ENCODE assay signal across 16 cellular contexts in the genomic region with DNA sequence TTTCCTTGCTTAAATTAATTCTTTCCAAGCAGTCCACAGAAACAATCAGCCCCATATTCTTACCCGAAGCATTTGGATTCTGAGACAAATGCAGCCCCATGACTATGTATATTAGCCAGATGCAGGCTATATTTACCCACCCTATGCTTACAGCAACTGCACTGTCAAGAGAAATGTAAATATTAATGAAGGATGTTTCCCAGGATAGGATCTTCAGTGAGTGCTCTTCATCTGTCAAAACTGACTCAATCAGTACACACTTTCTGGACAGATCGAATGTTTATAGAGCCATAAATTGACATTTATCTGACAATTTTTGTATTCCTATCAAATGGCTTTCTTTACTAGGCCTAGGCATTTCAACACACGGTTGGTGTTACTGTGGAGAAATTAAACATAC.
DNase-seq lines count a peak whose midpoint lies in the region; ATAC-seq and TF ChIP-seq lines count a peak whose summit lies in the region.
"Had no signal": no experiment of that assay in that cellular context is flagged by ENCODE, and none has a peak within 500 bp of the region (broad histone marks: within the 10 kb centered on the region; RNA-seq: fewer than 3 reads in every experiment).

No MANE protein-coding gene starts in this region.

- no peaks in the 10 kb centered on the region for H3K27me3 Mint-ChIP-seq in progenitor cell of endocrine pancreas
- H3K27me3 Mint-ChIP-seq: CD4-positive, alpha-beta T cell had no signal

- no peak for ATAC-seq in GM18870 (IDR thresholded peaks at IDR 0.05; ENCODE audit: unreplicated experiment)
- ATAC-seq: PC-3 had no signal

- CTCF ChIA-PET in RWPE1 (lab: Yijun Ruan, JAX): no interaction called here

- peak overlapping the region; percentile 20 for H3K27ac Mint-ChIP-seq in progenitor cell of endocrine pancreas
- H3K27ac Mint-ChIP-seq: CD4-positive, alpha-beta T cell; H9 had no signal

- H3K4me1 Mint-ChIP-seq in progenitor cell of endocrine pancreas (ENCODE audit: low read depth): peaks cover 16% of the 10 kb centered on the region

- peak; percentile 7 for DNase-seq in NCI-H2171 treated with DMSO at 0.1 percent for 48 hours (lab: John Stamatoyannopoulos, UW)
- no peak for DNase-seq in NCI-H2171 (lab: John Stamatoyannopoulos, UW)
- DNase-seq in DMS53 treated with DMSO at 0.1 percent for 48 hours (lab: John Stamatoyannopoulos, UW; ENCODE audit: unreplicated experiment): peak; percentile 93
- peak; percentile 58 for DNase-seq in SHP77 treated with DMSO at 0.1 percent for 48 hours (lab: John Stamatoyannopoulos, UW)
- DNase-seq in progenitor cell of endocrine pancreas (ENCODE audit: low spot score, unreplicated experiment): no peak
- no peak for DNase-seq in NCI-H345 (lab: John Stamatoyannopoulos, UW)
- DNase-seq in RWPE1 (ENCODE audit: low spot score): no peak
- DNase-seq: Caco-2; CD4-positive, alpha-beta T cell; DMS79 treated with DMSO at 0.1 percent for 48 hours; H9; IMR-90; NCI-H774; PC-3; RPMI8226 had no signal

- POLR2A ChIA-PET in RWPE1 (lab: Yijun Ruan, JAX; ENCODE audit: low non-redundant PET): no interaction called here

- no peak for TF ChIP-seq CTCF in progenitor cell of endocrine pancreas (IDR thresholded peaks at IDR 0.05; ENCODE audit: unreplicated experiment)
- no peak for TF ChIP-seq CTCF in RWPE1 (conservative IDR thresholded peaks at IDR 0.05; ENCODE audit: low read depth)

- no peak overlapping the region for H3K27ac ChIP-seq in RWPE1

- peaks cover 2% of the 10 kb centered on the region for H3K9me3 Mint-ChIP-seq in progenitor cell of endocrine pancreas (ENCODE audit: low read depth)

- no peak overlapping the region for H3K4me3 Mint-ChIP-seq in progenitor cell of endocrine pancreas (ENCODE audit: low read depth)
- H3K4me3 Mint-ChIP-seq: CD4-positive, alpha-beta T cell; H9 had no signal

- H3K36me3 Mint-ChIP-seq in progenitor cell of endocrine pancreas (ENCODE audit: insufficient read depth): no peaks in the 10 kb centered on the region

Comparison
In these comparisons a context has a peak if more than half of its experiments do, and no peak if none do; other contexts are left out.
1. DNase-seq: peak in NCI-H2171 treated with DMSO at 0.1 percent for 48 hours (single experiment), DMS53 treated with DMSO at 0.1 percent for 48 hours (single experiment) and SHP77 treated with DMSO at 0.1 percent for 48 hours (single experiment); none in NCI-H2171 (single experiment), progenitor cell of endocrine pancreas (single experiment), NCI-H345 (single experiment) and RWPE1 (single experiment).